ENCODE assay signal across 8 cellular contexts in genomic region chr11:44096360-44097188, GRCh38. TPM values are rescaled to one million over a fixed set of nuclear protein-coding genes. Genes with fewer than 3 reads are reported as not detected.
DNase-seq lines count a peak whose midpoint lies in the region; ATAC-seq and TF ChIP-seq lines count a peak whose summit lies in the region.

No MANE protein-coding gene starts in this region.

- H3K4me3 Mint-ChIP-seq in immature natural killer cell, result peak overlapping the region; percentile 80 to 90 (median 86)

- peaks cover 0 to 12% (median 2%) of the 10 kb centered on the region in 4 donors for H3K36me3 ChIP-seq in stomach

- H3K27me3 ChIP-seq in stomach, result no peaks in the 10 kb centered on the region

- DNase-seq in ELR (ENCODE audit: low read depth) (peak; percentile 70), HT-29 (ENCODE audit: low spot score) (peak; percentile 34), amniotic epithelial cell (ENCODE audit: low read depth) (peak; percentile 44), immature natural killer cell (no peak), stomach (no peak), NCI-H1105 (lab: John Stamatoyannopoulos, UW) (no peak), HEK293T (ENCODE audit: extremely low spot score) (no peak)

- peak overlapping the region in 5 of 6 donors; percentile 22 to 82 (median 54) for H3K27ac Mint-ChIP-seq in immature natural killer cell

- TF ChIP-seq EP300 in stomach (IDR thresholded peaks at IDR 0.05), result no peak

- ATAC-seq in HG03520 (IDR thresholded peaks at IDR 0.05; ENCODE audit: unreplicated experiment), result no peak

- no peak for TF ChIP-seq CTCF in stomach (IDR thresholded peaks at IDR 0.05)

- CTCF ChIA-PET in HEK293T (lab: Yijun Ruan, JAX), result no interaction called here

- POLR2A ChIA-PET in HEK293T (lab: Yijun Ruan, JAX), result no interaction called here

- peaks cover 24 to 34% of the 10 kb centered on the region in 2 donors for H3K4me1 Mint-ChIP-seq in immature natural killer cell

- H3K27me3 Mint-ChIP-seq in immature natural killer cell (ENCODE audit: low read depth in 3 of 3), result peaks cover 0 to 6% (median 3%) of the 10 kb centered on the region in 3 donors

- no peaks in the 10 kb centered on the region for H3K36me3 Mint-ChIP-seq in immature natural killer cell

- peak overlapping the region; percentile 72 to 86 (median 78) for H3K4me3 ChIP-seq in stomach

- H3K4me1 ChIP-seq in stomach, result peaks cover 10 to 39% (median 22%) of the 10 kb centered on the region in 4 donors

- no peaks in the 10 kb centered on the region for H3K9me3 Mint-ChIP-seq in immature natural killer cell

- no peak for TF ChIP-seq POLR2A in stomach (IDR thresholded peaks at IDR 0.05)

- H3K27ac ChIP-seq in stomach, result peak overlapping the region in 3 of 5 donors; percentile 80 to 87 (median 86)

- WGBS in stomach, 5 donors, result 9 to 16% (median 11%) methylated on average over 18 of the region's 18 CpGs

- intact Hi-C loops in stomach (cut with DNase I; ENCODE audit: low total_unique reads), result no loop called here

- H3K9me3 ChIP-seq in stomach, result no peaks in the 10 kb centered on the region

TF ChIP-seq in HEK293T, 16 proteins besides CTCF, POLR2A, EP300 and RAD21:
- TF ChIP-seq CTBP1 (IDR thresholded peaks at IDR 0.05; ENCODE audit: borderline replicate concordance), result no peak
- TF ChIP-seq NFRKB (IDR thresholded peaks at IDR 0.05), result no peak
- TF ChIP-seq FOXM1 (IDR thresholded peaks at IDR 0.05; ENCODE audit: borderline replicate concordance), result no peak
- TF ChIP-seq, protein P1, sequence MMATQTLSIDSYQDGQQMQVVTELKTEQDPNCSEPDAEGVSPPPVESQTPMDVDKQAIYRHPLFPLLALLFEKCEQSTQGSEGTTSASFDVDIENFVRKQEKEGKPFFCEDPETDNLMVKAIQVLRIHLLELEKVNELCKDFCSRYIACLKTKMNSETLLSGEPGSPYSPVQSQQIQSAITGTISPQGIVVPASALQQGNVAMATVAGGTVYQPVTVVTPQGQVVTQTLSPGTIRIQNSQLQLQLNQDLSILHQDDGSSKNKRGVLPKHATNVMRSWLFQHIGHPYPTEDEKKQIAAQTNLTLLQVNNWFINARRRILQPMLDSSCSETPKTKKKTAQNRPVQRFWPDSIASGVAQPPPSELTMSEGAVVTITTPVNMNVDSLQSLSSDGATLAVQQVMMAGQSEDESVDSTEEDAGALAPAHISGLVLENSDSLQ (IDR thresholded peaks at IDR 0.05), result no peak
- TF ChIP-seq ELF4 (IDR thresholded peaks at IDR 0.05), result no peak
- no peak for TF ChIP-seq ARNT (IDR thresholded peaks at IDR 0.05)
- TF ChIP-seq HDGF (IDR thresholded peaks at IDR 0.05; ENCODE audit: borderline replicate concordance), result no peak
- TF ChIP-seq TARDBP (IDR thresholded peaks at IDR 0.05), result no peak

RNA-seq across cellular contexts. Expression of gene EXT2, which starts 1.1 kb away (rescaled TPM):
- 61.5 and 66.2 TPM in 2 replicates for total RNA-seq in HT-29 (2014; rRNA removed; shearing (Covaris generic))
- polyA plus RNA-seq in immature natural killer cell (10 to 100 TPM; 58.8 to 95.5 (median 59.5) TPM), stomach (10 to 100 TPM; 11.8 to 16.0 (median 15.2) TPM)
- total RNA-seq in stomach, result 10 to 100 TPM; 10.5 to 93.8 (median 49.1) TPM

RNA-seq across cellular contexts. Expression of gene ACCS, which starts 30.5 kb away (rescaled TPM):
- total RNA-seq in HT-29 (2014; rRNA removed; shearing (Covaris generic)), result 14.2 and 18.5 TPM in 2 replicates
- polyA plus RNA-seq in immature natural killer cell (1 to 10 TPM; 1.8 to 4.8 (median 3.8) TPM), stomach (10 to 100 TPM; 14.7 to 17.4 (median 16.3) TPM)
- 10 to 100 TPM; 21.7 to 71.1 (median 34.4) TPM for total RNA-seq in stomach

RNA-seq across cellular contexts. Expression of gene ACCSL, which starts 48.8 kb away (rescaled TPM):
- not detected in 2 replicates for total RNA-seq in HT-29 (2014; rRNA removed; shearing (Covaris generic))
- not detected for polyA plus RNA-seq in immature natural killer cell
- not detected for total RNA-seq in stomach
- polyA plus RNA-seq in stomach, result not detected

Comparison
In these comparisons a context has a peak if more than half of its experiments do, and no peak if none do; other contexts are left out.
1. DNase-seq: peak in ELR (single experiment), HT-29 (single experiment) and amniotic epithelial cell (single experiment); none in immature natural killer cell (0 of 3), stomach (single experiment), NCI-H1105 (single experiment) and HEK293T (single experiment).